ENCODE assay signal across 1 cellular context in the genomic region with DNA sequence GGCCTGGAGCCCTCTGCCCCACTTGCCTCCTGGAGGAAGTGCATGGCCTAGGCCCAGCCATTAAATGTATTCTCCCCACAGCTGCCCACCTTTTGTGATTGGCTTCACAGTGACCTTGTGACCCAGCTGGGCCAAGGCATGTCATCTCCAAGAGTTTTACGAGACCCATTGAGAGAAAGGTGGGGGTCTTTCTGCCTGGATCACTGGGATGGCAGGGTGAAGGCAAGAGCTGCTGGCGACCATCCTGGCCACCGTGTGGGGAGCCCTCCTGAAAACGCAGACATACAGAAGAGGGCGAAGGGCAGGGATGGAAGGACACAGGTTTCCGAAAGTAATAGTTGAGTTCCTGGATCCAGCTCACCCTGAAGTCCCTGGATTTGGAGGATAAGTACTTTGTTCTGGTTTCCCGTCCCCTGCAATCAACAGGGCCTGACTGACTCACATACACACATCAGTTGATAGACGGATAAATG.
TF ChIP-seq lines count a peak whose summit lies in the region.

No MANE protein-coding gene starts in this region.

TF ChIP-seq in GM23338, 12 proteins besides CTCF, POLR2A, EP300 and RAD21 (continued from another document):
- TF ChIP-seq, protein P1, sequence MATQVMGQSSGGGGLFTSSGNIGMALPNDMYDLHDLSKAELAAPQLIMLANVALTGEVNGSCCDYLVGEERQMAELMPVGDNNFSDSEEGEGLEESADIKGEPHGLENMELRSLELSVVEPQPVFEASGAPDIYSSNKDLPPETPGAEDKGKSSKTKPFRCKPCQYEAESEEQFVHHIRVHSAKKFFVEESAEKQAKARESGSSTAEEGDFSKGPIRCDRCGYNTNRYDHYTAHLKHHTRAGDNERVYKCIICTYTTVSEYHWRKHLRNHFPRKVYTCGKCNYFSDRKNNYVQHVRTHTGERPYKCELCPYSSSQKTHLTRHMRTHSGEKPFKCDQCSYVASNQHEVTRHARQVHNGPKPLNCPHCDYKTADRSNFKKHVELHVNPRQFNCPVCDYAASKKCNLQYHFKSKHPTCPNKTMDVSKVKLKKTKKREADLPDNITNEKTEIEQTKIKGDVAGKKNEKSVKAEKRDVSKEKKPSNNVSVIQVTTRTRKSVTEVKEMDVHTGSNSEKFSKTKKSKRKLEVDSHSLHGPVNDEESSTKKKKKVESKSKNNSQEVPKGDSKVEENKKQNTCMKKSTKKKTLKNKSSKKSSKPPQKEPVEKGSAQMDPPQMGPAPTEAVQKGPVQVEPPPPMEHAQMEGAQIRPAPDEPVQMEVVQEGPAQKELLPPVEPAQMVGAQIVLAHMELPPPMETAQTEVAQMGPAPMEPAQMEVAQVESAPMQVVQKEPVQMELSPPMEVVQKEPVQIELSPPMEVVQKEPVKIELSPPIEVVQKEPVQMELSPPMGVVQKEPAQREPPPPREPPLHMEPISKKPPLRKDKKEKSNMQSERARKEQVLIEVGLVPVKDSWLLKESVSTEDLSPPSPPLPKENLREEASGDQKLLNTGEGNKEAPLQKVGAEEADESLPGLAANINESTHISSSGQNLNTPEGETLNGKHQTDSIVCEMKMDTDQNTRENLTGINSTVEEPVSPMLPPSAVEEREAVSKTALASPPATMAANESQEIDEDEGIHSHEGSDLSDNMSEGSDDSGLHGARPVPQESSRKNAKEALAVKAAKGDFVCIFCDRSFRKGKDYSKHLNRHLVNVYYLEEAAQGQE (IDR thresholded peaks at IDR 0.05; ENCODE audit: unreplicated experiment) = no peak
- TF ChIP-seq ZNF114 (CRISPR knock-in tag; IDR thresholded peaks at IDR 0.05) (no peak), STAT1 (IDR thresholded peaks at IDR 0.05; ENCODE audit: unreplicated experiment) (no peak), JUNB (IDR thresholded peaks at IDR 0.05; ENCODE audit: unreplicated experiment) (no peak), ZNF331 (CRISPR knock-in tag; IDR thresholded peaks at IDR 0.05; ENCODE audit: low read depth) (no peak), EZH2 (IDR thresholded peaks at IDR 0.05; ENCODE audit: low read depth, unreplicated experiment) (no peak), CREB1 (CRISPR knock-in tag; IDR thresholded peaks at IDR 0.05; ENCODE audit: low read depth) (no peak), EZH2phosphoT487 (IDR thresholded peaks at IDR 0.05; ENCODE audit: unreplicated experiment) (no peak)
- TF ChIP-seq, protein P2, sequence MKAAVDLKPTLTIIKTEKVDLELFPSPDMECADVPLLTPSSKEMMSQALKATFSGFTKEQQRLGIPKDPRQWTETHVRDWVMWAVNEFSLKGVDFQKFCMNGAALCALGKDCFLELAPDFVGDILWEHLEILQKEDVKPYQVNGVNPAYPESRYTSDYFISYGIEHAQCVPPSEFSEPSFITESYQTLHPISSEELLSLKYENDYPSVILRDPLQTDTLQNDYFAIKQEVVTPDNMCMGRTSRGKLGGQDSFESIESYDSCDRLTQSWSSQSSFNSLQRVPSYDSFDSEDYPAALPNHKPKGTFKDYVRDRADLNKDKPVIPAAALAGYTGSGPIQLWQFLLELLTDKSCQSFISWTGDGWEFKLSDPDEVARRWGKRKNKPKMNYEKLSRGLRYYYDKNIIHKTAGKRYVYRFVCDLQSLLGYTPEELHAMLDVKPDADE (IDR thresholded peaks at IDR 0.05) = no peak
- TF ChIP-seq, protein P3, sequence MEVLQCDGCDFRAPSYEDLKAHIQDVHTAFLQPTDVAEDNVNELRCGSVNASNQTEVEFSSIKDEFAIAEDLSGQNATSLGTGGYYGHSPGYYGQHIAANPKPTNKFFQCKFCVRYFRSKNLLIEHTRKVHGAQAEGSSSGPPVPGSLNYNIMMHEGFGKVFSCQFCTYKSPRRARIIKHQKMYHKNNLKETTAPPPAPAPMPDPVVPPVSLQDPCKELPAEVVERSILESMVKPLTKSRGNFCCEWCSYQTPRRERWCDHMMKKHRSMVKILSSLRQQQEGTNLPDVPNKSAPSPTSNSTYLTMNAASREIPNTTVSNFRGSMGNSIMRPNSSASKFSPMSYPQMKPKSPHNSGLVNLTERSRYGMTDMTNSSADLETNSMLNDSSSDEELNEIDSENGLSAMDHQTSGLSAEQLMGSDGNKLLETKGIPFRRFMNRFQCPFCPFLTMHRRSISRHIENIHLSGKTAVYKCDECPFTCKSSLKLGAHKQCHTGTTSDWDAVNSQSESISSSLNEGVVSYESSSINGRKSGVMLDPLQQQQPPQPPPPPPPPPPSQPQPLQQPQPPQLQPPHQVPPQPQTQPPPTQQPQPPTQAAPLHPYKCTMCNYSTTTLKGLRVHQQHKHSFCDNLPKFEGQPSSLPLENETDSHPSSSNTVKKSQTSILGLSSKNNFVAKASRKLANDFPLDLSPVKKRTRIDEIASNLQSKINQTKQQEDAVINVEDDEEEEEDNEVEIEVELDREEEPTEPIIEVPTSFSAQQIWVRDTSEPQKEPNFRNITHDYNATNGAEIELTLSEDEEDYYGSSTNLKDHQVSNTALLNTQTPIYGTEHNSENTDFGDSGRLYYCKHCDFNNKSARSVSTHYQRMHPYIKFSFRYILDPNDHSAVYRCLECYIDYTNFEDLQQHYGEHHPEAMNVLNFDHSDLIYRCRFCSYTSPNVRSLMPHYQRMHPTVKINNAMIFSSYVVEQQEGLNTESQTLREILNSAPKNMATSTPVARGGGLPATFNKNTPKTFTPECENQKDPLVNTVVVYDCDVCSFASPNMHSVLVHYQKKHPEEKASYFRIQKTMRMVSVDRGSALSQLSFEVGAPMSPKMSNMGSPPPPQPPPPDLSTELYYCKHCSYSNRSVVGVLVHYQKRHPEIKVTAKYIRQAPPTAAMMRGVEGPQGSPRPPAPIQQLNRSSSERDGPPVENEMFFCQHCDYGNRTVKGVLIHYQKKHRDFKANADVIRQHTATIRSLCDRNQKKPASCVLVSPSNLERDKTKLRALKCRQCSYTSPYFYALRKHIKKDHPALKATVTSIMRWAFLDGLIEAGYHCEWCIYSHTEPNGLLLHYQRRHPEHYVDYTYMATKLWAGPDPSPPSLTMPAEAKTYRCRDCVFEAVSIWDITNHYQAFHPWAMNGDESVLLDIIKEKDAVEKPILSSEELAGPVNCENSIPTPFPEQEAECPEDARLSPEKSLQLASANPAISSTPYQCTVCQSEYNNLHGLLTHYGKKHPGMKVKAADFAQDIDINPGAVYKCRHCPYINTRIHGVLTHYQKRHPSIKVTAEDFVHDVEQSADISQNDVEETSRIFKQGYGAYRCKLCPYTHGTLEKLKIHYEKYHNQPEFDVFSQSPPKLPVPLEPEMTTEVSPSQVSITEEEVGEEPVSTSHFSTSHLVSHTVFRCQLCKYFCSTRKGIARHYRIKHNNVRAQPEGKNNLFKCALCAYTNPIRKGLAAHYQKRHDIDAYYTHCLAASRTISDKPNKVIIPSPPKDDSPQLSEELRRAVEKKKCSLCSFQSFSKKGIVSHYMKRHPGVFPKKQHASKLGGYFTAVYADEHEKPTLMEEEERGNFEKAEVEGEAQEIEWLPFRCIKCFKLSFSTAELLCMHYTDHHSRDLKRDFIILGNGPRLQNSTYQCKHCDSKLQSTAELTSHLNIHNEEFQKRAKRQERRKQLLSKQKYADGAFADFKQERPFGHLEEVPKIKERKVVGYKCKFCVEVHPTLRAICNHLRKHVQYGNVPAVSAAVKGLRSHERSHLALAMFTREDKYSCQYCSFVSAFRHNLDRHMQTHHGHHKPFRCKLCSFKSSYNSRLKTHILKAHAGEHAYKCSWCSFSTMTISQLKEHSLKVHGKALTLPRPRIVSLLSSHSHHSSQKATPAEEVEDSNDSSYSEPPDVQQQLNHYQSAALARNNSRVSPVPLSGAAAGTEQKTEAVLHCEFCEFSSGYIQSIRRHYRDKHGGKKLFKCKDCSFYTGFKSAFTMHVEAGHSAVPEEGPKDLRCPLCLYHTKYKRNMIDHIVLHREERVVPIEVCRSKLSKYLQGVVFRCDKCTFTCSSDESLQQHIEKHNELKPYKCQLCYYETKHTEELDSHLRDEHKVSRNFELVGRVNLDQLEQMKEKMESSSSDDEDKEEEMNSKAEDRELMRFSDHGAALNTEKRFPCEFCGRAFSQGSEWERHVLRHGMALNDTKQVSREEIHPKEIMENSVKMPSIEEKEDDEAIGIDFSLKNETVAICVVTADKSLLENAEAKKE (CRISPR knock-in tag; IDR thresholded peaks at IDR 0.05) = no peak
